Comparison of ENCODE assay signal across 1 cellular context in genomic region chr1:107681001-107681479, GRCh38.
TF ChIP-seq lines count a peak whose summit lies in the region.

No MANE protein-coding gene starts in this region.

TF ChIP-seq in HepG2, 621 proteins besides CTCF, POLR2A, EP300 and RAD21 (continued from another document and continues in another):
- TF ChIP-seq ZNF609 (CRISPR knock-in tag; IDR thresholded peaks at IDR 0.05; ENCODE audit: borderline replicate concordance) (peak; percentile 95), POGK (CRISPR knock-in tag; conservative IDR thresholded peaks at IDR 0.05) (no peak), ZSCAN5A (CRISPR knock-in tag; IDR thresholded peaks at IDR 0.05; ENCODE audit: borderline replicate concordance) (no peak), FOXP1 (IDR thresholded peaks at IDR 0.05) (no peak), FOXP1 (CRISPR knock-in tag; IDR thresholded peaks at IDR 0.05) (peak; percentile 77), HES4 (CRISPR knock-in tag; IDR thresholded peaks at IDR 0.05; ENCODE audit: borderline replicate concordance) (no peak), ZBTB7B (CRISPR knock-in tag; IDR thresholded peaks at IDR 0.05) (no peak), RBAK (CRISPR knock-in tag; IDR thresholded peaks at IDR 0.05) (no peak), SMC3 (IDR thresholded peaks at IDR 0.05; ENCODE audit: low read length) (no peak), ZNF362 (CRISPR knock-in tag; IDR thresholded peaks at IDR 0.05; ENCODE audit: borderline replicate concordance) (peak; percentile 85), ZNF615 (CRISPR knock-in tag; IDR thresholded peaks at IDR 0.05; ENCODE audit: borderline replicate concordance) (no peak), ZNF12 (CRISPR knock-in tag; IDR thresholded peaks at IDR 0.05) (peak; percentile 68; the same call in 1 of the 2 replicates), GFI1 (CRISPR knock-in tag; IDR thresholded peaks at IDR 0.05; ENCODE audit: borderline replicate concordance) (peak; percentile 77), DPF2 (CRISPR knock-in tag; IDR thresholded peaks at IDR 0.05; ENCODE audit: borderline replicate concordance, low read depth) (peak; percentile 31; the same call in 1 of the 2 replicates), SIX1 (CRISPR knock-in tag; IDR thresholded peaks at IDR 0.05; ENCODE audit: borderline replicate concordance) (peak; percentile 80), ZNF570 (CRISPR knock-in tag; IDR thresholded peaks at IDR 0.05; ENCODE audit: borderline replicate concordance) (no peak), RAD51 (IDR thresholded peaks at IDR 0.05; ENCODE audit: borderline replicate concordance) (no peak), HOXD1 (CRISPR knock-in tag; IDR thresholded peaks at IDR 0.05) (no peak), NR2F2 (IDR thresholded peaks at IDR 0.05; ENCODE audit: borderline replicate concordance, low read depth) (peak; percentile 75; the same call in 1 of the 2 replicates), ZNF280B (CRISPR knock-in tag; IDR thresholded peaks at IDR 0.05; ENCODE audit: borderline replicate concordance) (no peak), NFKB2 (CRISPR knock-in tag; IDR thresholded peaks at IDR 0.05; ENCODE audit: borderline replicate concordance) (no peak), HMGA1 (CRISPR knock-in tag; conservative IDR thresholded peaks at IDR 0.05) (no peak), ZFP36 (IDR thresholded peaks at IDR 0.05; ENCODE audit: borderline replicate concordance, low read depth, low read length, partially characterized antibody) (no peak), RFXAP (CRISPR knock-in tag; IDR thresholded peaks at IDR 0.05; ENCODE audit: borderline replicate concordance) (no peak; the same call in 1 of the 2 replicates), FOXO4 (CRISPR knock-in tag; conservative IDR thresholded peaks at IDR 0.05) (no peak), EZH2 (conservative IDR thresholded peaks at IDR 0.05; ENCODE audit: low read depth, low read length) (no peak), SKIL (CRISPR knock-in tag; IDR thresholded peaks at IDR 0.05; ENCODE audit: borderline replicate concordance) (peak; percentile 25; the same call in 1 of the 2 replicates), ZNF383 (CRISPR knock-in tag; IDR thresholded peaks at IDR 0.05; ENCODE audit: borderline replicate concordance) (no peak), HOXA5 (CRISPR knock-in tag; IDR thresholded peaks at IDR 0.05) (no peak), ZNF414 (CRISPR knock-in tag; IDR thresholded peaks at IDR 0.05) (no peak), ZNF724P (CRISPR knock-in tag; IDR thresholded peaks at IDR 0.05; ENCODE audit: borderline replicate concordance) (no peak), ZSCAN20 (CRISPR knock-in tag; IDR thresholded peaks at IDR 0.05; ENCODE audit: borderline replicate concordance) (no peak), ZSCAN12 (CRISPR knock-in tag; IDR thresholded peaks at IDR 0.05) (no peak), FOSL2 (CRISPR knock-in tag; IDR thresholded peaks at IDR 0.05) (no peak), FOXA1 (IDR thresholded peaks at IDR 0.05) (no peak), FOXA1 (CRISPR knock-in tag; IDR thresholded peaks at IDR 0.05) (peak; percentile 81), ZSCAN31 (CRISPR knock-in tag; IDR thresholded peaks at IDR 0.05; ENCODE audit: low read depth) (no peak), ZNF335 (CRISPR knock-in tag; IDR thresholded peaks at IDR 0.05) (no peak), ZNF556 (CRISPR knock-in tag; IDR thresholded peaks at IDR 0.05; ENCODE audit: borderline replicate concordance) (no peak; the same call in 1 of the 2 replicates), ZNF180 (CRISPR knock-in tag; IDR thresholded peaks at IDR 0.05; ENCODE audit: borderline replicate concordance, low read depth) (no peak), ZBTB34 (CRISPR knock-in tag; IDR thresholded peaks at IDR 0.05) (no peak), FLYWCH1 (CRISPR knock-in tag; IDR thresholded peaks at IDR 0.05) (no peak), ZNF878 (CRISPR knock-in tag; IDR thresholded peaks at IDR 0.05) (no peak), ZFP90 (CRISPR knock-in tag; IDR thresholded peaks at IDR 0.05; ENCODE audit: borderline replicate concordance) (no peak), ZNF784 (CRISPR knock-in tag; IDR thresholded peaks at IDR 0.05; ENCODE audit: borderline replicate concordance) (no peak), IRX3 (CRISPR knock-in tag; IDR thresholded peaks at IDR 0.05; ENCODE audit: borderline replicate concordance, low read depth) (no peak), SOX5 (CRISPR knock-in tag; IDR thresholded peaks at IDR 0.05; ENCODE audit: borderline replicate concordance) (peak; percentile 96), NFIC (IDR thresholded peaks at IDR 0.05; ENCODE audit: low read length) (peak; percentile 81; the same call in 1 of the 2 replicates), ZC3H4 (CRISPR knock-in tag; IDR thresholded peaks at IDR 0.05; ENCODE audit: borderline replicate concordance) (no peak), ZNF441 (CRISPR knock-in tag; IDR thresholded peaks at IDR 0.05; ENCODE audit: borderline replicate concordance) (no peak), KDM1A (CRISPR knock-in tag; IDR thresholded peaks at IDR 0.05) (no peak), SMYD3 (CRISPR knock-in tag; IDR thresholded peaks at IDR 0.05) (no peak), HNF4A (CRISPR knock-in tag; IDR thresholded peaks at IDR 0.05) (peak; percentile 51; the same call in 1 of the 2 replicates)
